Comparison of ENCODE assay signal across 16 cellular contexts in the genomic region with DNA sequence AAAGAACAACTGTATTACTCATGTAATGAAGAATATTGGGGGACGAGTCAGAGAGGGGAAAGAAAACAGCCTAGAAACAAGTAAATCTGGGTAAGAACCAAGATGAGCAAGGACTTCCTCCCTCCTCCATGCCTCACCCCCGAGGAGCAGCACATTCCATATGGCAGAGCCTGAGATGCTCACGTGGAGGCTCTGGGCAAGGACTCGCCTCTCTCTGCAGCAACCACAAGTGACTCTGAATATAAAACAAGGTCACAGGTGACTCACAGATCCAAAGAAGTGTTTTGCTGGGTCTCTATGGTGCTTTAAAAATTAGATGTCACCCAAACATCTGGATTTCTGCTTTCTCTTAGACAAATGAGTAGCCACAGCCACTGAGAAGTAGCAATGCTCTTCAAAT.
DNase-seq lines count a peak whose midpoint lies in the region; ATAC-seq, FAIRE-seq and TF ChIP-seq lines count a peak whose summit lies in the region.
"Had no signal": no experiment of that assay in that cellular context is flagged by ENCODE, and none has a peak within 500 bp of the region (broad histone marks: within the 10 kb centered on the region; RNA-seq: fewer than 3 reads in every experiment).

No MANE protein-coding gene starts in this region.

- no peaks in the 10 kb centered on the region for H3K36me3 Mint-ChIP-seq in endodermal cell (ENCODE audit: low read depth)

- no peak for ATAC-seq in HG03469 (IDR thresholded peaks at IDR 0.05; ENCODE audit: unreplicated experiment)
- ATAC-seq: HCT116 had no signal

- H3K9ac ChIP-seq in endodermal cell (ENCODE audit: extremely low read depth, low read length, poor library complexity, severe bottlenecking), result no peak overlapping the region

- POLR2A ChIA-PET in BJ (lab: Charles Lee), result no interaction called here

- H3K4me3 Mint-ChIP-seq in endodermal cell, result no peak overlapping the region
- H3K4me3 Mint-ChIP-seq: neural crest cell; stimulated activated naive CD8-positive, alpha-beta T cell treated with anti-CD3 and anti-CD28 coated beads, Interleukin-15, Interleukin-2, amounts not matched to agents 100 ng/mL and 50 ng/mL, for 24 hours had no signal

- H3K9me3 Mint-ChIP-seq in endodermal cell, result peaks cover 8% of the 10 kb centered on the region
- H3K9me3 Mint-ChIP-seq: neural crest cell; stimulated activated naive CD8-positive, alpha-beta T cell treated with anti-CD3 and anti-CD28 coated beads, Interleukin-15, Interleukin-2, amounts not matched to agents 100 ng/mL and 50 ng/mL, for 24 hours had no signal

- H3K27me3 Mint-ChIP-seq in endodermal cell (ENCODE audit: insufficient read depth), result peaks cover 1% of the 10 kb centered on the region

- peak overlapping the region; percentile 61 for H3K27ac Mint-ChIP-seq in endodermal cell
- H3K27ac Mint-ChIP-seq: stimulated activated naive CD8-positive, alpha-beta T cell treated with anti-CD3 and anti-CD28 coated beads, Interleukin-15, Interleukin-2, amounts not matched to agents 100 ng/mL and 50 ng/mL, for 24 hours had no signal

- FAIRE-seq in small intestine (lab: Jason Lieb, UNC), result no peak

- no peaks in the 10 kb centered on the region for H3K4me1 ChIP-seq in endodermal cell (ENCODE audit: control insufficient read depth, insufficient read depth, low read length)
- no peaks in the 10 kb centered on the region for H3K4me1 ChIP-seq in small intestine (ENCODE audit: control insufficient read depth in 2 of 2, insufficient read depth in 1 of 2, low read depth in 1 of 2, low read length in 1 of 2)

- peak; percentile 50 for DNase-seq in BJ (ENCODE audit: low read depth)
- peak; percentile 98 for DNase-seq in M059J (ENCODE audit: low read depth)
- DNase-seq in endodermal cell, result peak; percentile 53
- peak; percentile 9 for DNase-seq in non-pigmented ciliary epithelial cell (ENCODE audit: low read depth)
- no peak for DNase-seq in WERI-Rb-1
- DNase-seq in small intestine, result no peak
- DNase-seq in DMS 273 treated with DMSO at 0.1 percent for 48 hours (lab: John Stamatoyannopoulos, UW), result no peak
- DNase-seq: activated CD4-positive, alpha-beta T cell treated with anti-CD3 and anti-CD28 coated beads for 48 hours; dermis blood vessel endothelial cell; NCI-H2029; NCI-H524 treated with DMSO at 0.1 percent for 48 hours had no signal

- TF ChIP-seq CTCF in BJ (IDR thresholded peaks at IDR 0.05; ENCODE audit: insufficient read depth, low read depth, low read length) (no peak), endodermal cell (conservative IDR thresholded peaks at IDR 0.05) (no peak), WERI-Rb-1 (IDR thresholded peaks at IDR 0.05; ENCODE audit: low read depth, low read length) (no peak)

- no peak overlapping the region for H3K27ac ChIP-seq in endodermal cell (ENCODE audit: low read depth, low read length)
- H3K27ac ChIP-seq in WERI-Rb-1, result no peak overlapping the region
- H3K27ac ChIP-seq in small intestine (ENCODE audit: low read depth in 1 of 2, low read length in 1 of 2), result no peak overlapping the region
- H3K27ac ChIP-seq: HL-60 had no signal

- H3K9me3 ChIP-seq in endodermal cell (ENCODE audit: control insufficient read depth, low read length) (peaks cover 8% of the 10 kb centered on the region), WERI-Rb-1 (ENCODE audit: severe bottlenecking) (no peaks in the 10 kb centered on the region), small intestine (ENCODE audit: control insufficient read depth, low read depth) (no peaks in the 10 kb centered on the region)

- peaks cover 23% of the 10 kb centered on the region for H3K4me1 Mint-ChIP-seq in endodermal cell
- H3K4me1 Mint-ChIP-seq: neural crest cell had no signal

- H3K36me3 ChIP-seq in BJ (ENCODE audit: control insufficient read depth, insufficient read depth, low read length) (no peaks in the 10 kb centered on the region), endodermal cell (ENCODE audit: control insufficient read depth, insufficient read depth, low read length) (no peaks in the 10 kb centered on the region), WERI-Rb-1 (no peaks in the 10 kb centered on the region), small intestine (ENCODE audit: control insufficient read depth in 2 of 2, insufficient read depth in 2 of 2, low read length in 2 of 2) (no peaks in the 10 kb centered on the region)

- CTCF ChIA-PET in BJ (lab: Yijun Ruan, JAX), result no interaction called here

- whole genome bisulfite sequencing in endodermal cell (ENCODE audit: insufficient coverage in 1 of 2, insufficient read length in 1 of 2), 2 experiments, result 90 to 94% methylated on average over 3 to 4 of the region's 4 CpGs
- WGBS in small intestine, 3 donors, result 58 to 76% (median 72%) methylated on average over 4 of the region's 4 CpGs

- no peak overlapping the region for H3K4me3 ChIP-seq in BJ (ENCODE audit: low read depth, low read length)
- H3K4me3 ChIP-seq in endodermal cell (ENCODE audit: low read length), result no peak overlapping the region
- no peak overlapping the region for H3K4me3 ChIP-seq in WERI-Rb-1 (ENCODE audit: low read depth, low read length)
- no peak overlapping the region for H3K4me3 ChIP-seq in small intestine (ENCODE audit: low read depth in 1 of 2, low read length in 2 of 2)

- H3K27me3 ChIP-seq in BJ (ENCODE audit: control insufficient read depth, insufficient read depth, low read length) (peaks cover under 1% of the 10 kb centered on the region), endodermal cell (ENCODE audit: control insufficient read depth, insufficient read depth, low read length, poor library complexity, severe bottlenecking) (no peaks in the 10 kb centered on the region), WERI-Rb-1 (ENCODE audit: insufficient read depth, low read depth, severe bottlenecking) (no peaks in the 10 kb centered on the region), small intestine (ENCODE audit: control insufficient read depth in 2 of 2, insufficient read depth in 2 of 2, low read length in 2 of 2) (no peaks in the 10 kb centered on the region)

Comparison
In these comparisons a context has a peak if more than half of its experiments do, and no peak if none do; other contexts are left out.
1. DNase-seq: peak in BJ (single experiment), M059J (single experiment), endodermal cell (single experiment) and non-pigmented ciliary epithelial cell (single experiment); none in WERI-Rb-1 (single experiment), small intestine (single experiment) and DMS 273 treated with DMSO at 0.1 percent for 48 hours (single experiment).